7 cellular contexts compared by ENCODE assay signal in genomic region chr16:4650443-4651074, GRCh38. TPM values are rescaled to one million over a fixed set of nuclear protein-coding genes. Genes with fewer than 3 reads are reported as not detected.
DNase-seq lines count a peak whose midpoint lies in the region; TF ChIP-seq lines count a peak whose summit lies in the region.
"Not testable (repeated sequence)": the region's sequence is repeated elsewhere in the genome, so short reads cannot be mapped to it uniquely, and the experiment has no call there.

No MANE protein-coding gene starts in this region.

- H3K9me3 ChIP-seq in MG63: not testable (repeated sequence)

- not testable (repeated sequence) for H3K27me3 ChIP-seq in MG63

- peak overlapping the region; percentile 11; the same call in 1 of the 2 replicates for H3K27ac ChIP-seq in RWPE1

- CTCF ChIA-PET in RWPE1 (lab: Yijun Ruan, JAX): interaction anchor here (0.5 to 0.9 kb wide), 8 partner anchors 17 to 230 kb away, joined by 3 to 8 read pairs (median 4); partner anchors contain the start of gene C16orf96

- not testable (repeated sequence) for H3K4me3 ChIP-seq in MG63; choroid plexus epithelial cell (ENCODE audit: low read depth, low read length)

- peaks cover 54% of the 10 kb centered on the region for H3K36me3 ChIP-seq in MG63

- POLR2A ChIA-PET in RWPE1 (lab: Yijun Ruan, JAX; ENCODE audit: low non-redundant PET): not testable (repeated sequence)

- peak; percentile 78 for DNase-seq in GM03348 (ENCODE audit: low spot score)
- peak; percentile 73 for DNase-seq in MG63
- peak; percentile 77 for DNase-seq in RWPE1 (ENCODE audit: low spot score)
- peak; percentile 43 to 50 for DNase-seq in activated CD8-positive, alpha-beta memory T cell treated with anti-CD3 and anti-CD28 coated beads for 4 hours (ENCODE audit: low read depth in 2 of 2)
- peak; percentile 48 for DNase-seq in choroid plexus epithelial cell (ENCODE audit: low read depth)
- peak; percentile 27 for DNase-seq in iris pigment epithelial cell (ENCODE audit: low read depth)
- peak; percentile 72 for DNase-seq in stimulated activated CD4-positive, alpha-beta T cell treated with anti-CD3 and anti-CD28 coated beads, Interleukin-12 subunit alpha, Interleukin-12 subunit beta, amount 100 ng/mL, for 4 hours

- TF ChIP-seq CTCF in RWPE1 (conservative IDR thresholded peaks at IDR 0.05; ENCODE audit: low read depth): peak; percentile 82
- peak; percentile 76 for TF ChIP-seq CTCF in choroid plexus epithelial cell (conservative IDR thresholded peaks at IDR 0.05; ENCODE audit: low read depth, low read length)

RNA-seq across cellular contexts. Expression of gene MGRN1, which starts 25.9 kb away (rescaled TPM):
- 8.3 and 13.8 TPM in 2 replicates for total RNA-seq in MG63 (2014; rRNA removed; shearing (Covaris generic); ENCODE audit: low replicate concordance)

RNA-seq across cellular contexts. Expression of gene UBALD1, which starts 35.9 kb away (rescaled TPM):
- 18.7 and 29.4 TPM in 2 replicates for total RNA-seq in MG63 (2014; rRNA removed; shearing (Covaris generic); ENCODE audit: low replicate concordance)

RNA-seq across cellular contexts. Expression of gene NUDT16L1, which starts 42.8 kb away (rescaled TPM):
- total RNA-seq in MG63 (2014; rRNA removed; shearing (Covaris generic); ENCODE audit: low replicate concordance): 61.9 and 65.8 TPM in 2 replicates

Comparison
In these comparisons a context has a peak if more than half of its experiments do, and no peak if none do; other contexts are left out.
1. DNase-seq: peak in every context shown above with its lines; median percentile 78 in GM03348; 77 in RWPE1; 73 in MG63; 72 in stimulated activated CD4-positive, alpha-beta T cell treated with anti-CD3 and anti-CD28 coated beads, Interleukin-12 subunit alpha, Interleukin-12 subunit beta, amount 100 ng/mL, for 4 hours; 48 in choroid plexus epithelial cell; 46 in activated CD8-positive, alpha-beta memory T cell treated with anti-CD3 and anti-CD28 coated beads for 4 hours; 27 in iris pigment epithelial cell.